ENCODE assay signal across 32 cellular contexts in the genomic region with DNA sequence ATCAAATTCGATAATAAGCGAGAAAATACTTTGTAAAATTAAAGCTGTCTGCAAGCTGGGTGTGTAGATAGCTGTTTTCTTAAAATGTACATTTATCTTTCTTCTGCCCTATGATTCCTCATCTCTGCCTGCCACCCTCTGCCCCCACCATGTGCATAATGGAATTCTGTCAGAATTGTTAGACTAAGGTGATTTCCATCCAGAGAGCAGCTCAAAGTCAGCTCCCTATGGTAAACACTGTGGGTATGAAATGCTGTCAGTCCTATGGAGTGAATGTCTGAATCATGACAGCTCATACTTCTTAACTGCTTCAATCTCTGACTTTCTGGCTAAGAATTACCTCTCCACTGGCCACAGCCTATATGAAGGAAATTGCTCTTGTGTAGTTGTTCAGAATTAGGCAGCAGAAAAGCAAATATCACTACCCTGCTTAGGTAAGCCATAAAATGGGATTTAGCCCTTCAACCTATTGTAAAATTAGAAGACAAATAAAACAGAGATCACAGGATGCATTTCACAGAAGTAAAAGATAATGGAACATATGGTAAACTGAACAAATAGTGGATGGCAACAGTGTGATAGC.
"Had no signal": no experiment of that assay in that cellular context is flagged by ENCODE, and none has a peak within 500 bp of the region (broad histone marks: within the 10 kb centered on the region; RNA-seq: fewer than 3 reads in every experiment).

No MANE protein-coding gene starts in this region.

- H3K4me3 ChIP-seq: Peyer's patch, SJSA1 had no signal

- H3K4me3 Mint-ChIP-seq: activated B cell treated with CpG ODN at 0.5 μM for 24 hours; activated CD4-positive, alpha-beta memory T cell treated with anti-CD3 and anti-CD28 coated beads, Interleukin-2, amount 10 ng/mL, durations not matched to agents 7 days and 5 days; activated CD8-positive, alpha-beta memory T cell treated with anti-CD3 and anti-CD28 coated beads, Interleukin-2, amount 10 ng/mL, durations not matched to agents 7 days and 5 days; activated naive CD8-positive, alpha-beta T cell treated with anti-CD3 and anti-CD28 coated beads for 36 hours; activated T-cell treated with anti-CD3 and anti-CD28 coated beads, Interleukin-2, amount 50 U/mL, for 72 hours; activated T-helper 17 cell treated with anti-CD3 and anti-CD28 coated beads, Interleukin-2, amount 50 U/mL, for 72 hours; T-helper 1 cell treated with Interleukin-12 subunit alpha and Interleukin-12 subunit beta and Interleukin-4 antibody, amounts not matched to agents 30 μg/mL and 1 μg/mL, for 36 hours; T-helper 2 cell treated with Interferon-gamma antibody and Interleukin-4, amounts not matched to agents 5 μg/mL and 100 μg/mL, for 36 hours had no signal

- H3K9me3 ChIP-seq: SJSA1, SK-N-SH had no signal

- FAIRE-seq: TTC549 had no signal

- H3K27me3 ChIP-seq: brain microvascular endothelial cell, Peyer's patch, SJSA1 had no signal

- H3K27ac ChIP-seq: brain microvascular endothelial cell, Peyer's patch, SJSA1 had no signal

- ATAC-seq: activated CD8-positive, alpha-beta memory T cell treated with anti-CD3 and anti-CD28 coated beads, Interleukin-2, amount 10 ng/mL, durations not matched to agents 7 days and 5 days; activated T-cell treated with anti-CD3 and anti-CD28 coated beads, Interleukin-2, amount 50 U/mL, for 72 hours; activated T-helper 17 cell treated with anti-CD3 and anti-CD28 coated beads, Interleukin-2, amount 50 U/mL, for 72 hours had no signal

- H3K36me3 ChIP-seq: brain microvascular endothelial cell, Peyer's patch, SJSA1 had no signal

- H3K4me1 ChIP-seq: Peyer's patch, SJSA1 had no signal

- H3K4me1 Mint-ChIP-seq: activated B cell treated with CpG ODN at 0.5 μM for 24 hours; activated CD4-positive, alpha-beta memory T cell treated with anti-CD3 and anti-CD28 coated beads, Interleukin-2, amount 10 ng/mL, durations not matched to agents 7 days and 5 days; activated CD8-positive, alpha-beta memory T cell treated with anti-CD3 and anti-CD28 coated beads, Interleukin-2, amount 10 ng/mL, durations not matched to agents 7 days and 5 days; activated naive CD8-positive, alpha-beta T cell treated with anti-CD3 and anti-CD28 coated beads for 36 hours; activated T-helper 17 cell treated with anti-CD3 and anti-CD28 coated beads, Interleukin-2, amount 50 U/mL, for 72 hours had no signal

- H3K27me3 Mint-ChIP-seq: activated CD4-positive, alpha-beta memory T cell treated with anti-CD3 and anti-CD28 coated beads, Interleukin-2, amount 10 ng/mL, durations not matched to agents 7 days and 5 days had no signal

- H3K9me3 Mint-ChIP-seq: activated naive CD8-positive, alpha-beta T cell treated with anti-CD3 and anti-CD28 coated beads for 36 hours; activated T-helper 17 cell treated with anti-CD3 and anti-CD28 coated beads, Interleukin-2, amount 50 U/mL, for 72 hours had no signal

- H3K27ac Mint-ChIP-seq: activated B cell treated with CpG ODN at 0.5 μM for 24 hours; activated CD4-positive, alpha-beta memory T cell treated with anti-CD3 and anti-CD28 coated beads, Interleukin-2, amount 10 ng/mL, durations not matched to agents 7 days and 5 days; activated CD8-positive, alpha-beta memory T cell treated with anti-CD3 and anti-CD28 coated beads, Interleukin-2, amount 10 ng/mL, durations not matched to agents 7 days and 5 days; activated naive CD8-positive, alpha-beta T cell treated with anti-CD3 and anti-CD28 coated beads for 36 hours; activated T-cell treated with anti-CD3 and anti-CD28 coated beads, Interleukin-2, amount 50 U/mL, for 72 hours; activated T-helper 17 cell treated with anti-CD3 and anti-CD28 coated beads, Interleukin-2, amount 50 U/mL, for 72 hours; T-helper 1 cell treated with Interleukin-12 subunit alpha and Interleukin-12 subunit beta and Interleukin-4 antibody, amounts not matched to agents 30 μg/mL and 1 μg/mL, for 36 hours; T-helper 2 cell treated with Interferon-gamma antibody and Interleukin-4, amounts not matched to agents 5 μg/mL and 100 μg/mL, for 36 hours had no signal

- H3K36me3 Mint-ChIP-seq: activated CD8-positive, alpha-beta memory T cell treated with anti-CD3 and anti-CD28 coated beads, Interleukin-2, amount 10 ng/mL, durations not matched to agents 7 days and 5 days; activated naive CD8-positive, alpha-beta T cell treated with anti-CD3 and anti-CD28 coated beads for 36 hours had no signal

- DNase-seq: activated B cell treated with CpG ODN at 0.5 μM for 24 hours; activated CD4-positive, alpha-beta memory T cell treated with anti-CD3 and anti-CD28 coated beads, Interleukin-2, amount 10 ng/mL, durations not matched to agents 7 days and 5 days; activated CD4-positive, alpha-beta T cell treated with anti-CD3 and anti-CD28 coated beads for 4 hours; activated CD4-positive, alpha-beta T cell treated with anti-CD3 and anti-CD28 coated beads, Interleukin-2, amount 50 U/mL, for 1 hour; activated CD4-positive, CD25-positive, alpha-beta regulatory T cell treated with anti-CD3 and anti-CD28 coated beads, Interleukin-2, amount 50 U/mL, for 72 hours; activated CD8-positive, alpha-beta memory T cell treated with anti-CD3 and anti-CD28 coated beads for 24 hours; activated CD8-positive, alpha-beta memory T cell treated with anti-CD3 and anti-CD28 coated beads, Interleukin-2, amount 10 ng/mL, durations not matched to agents 7 days and 5 days; activated effector memory CD4-positive, alpha-beta T cell treated with anti-CD3 and anti-CD28 coated beads, Interleukin-2, amount 50 U/mL, for 16 hours; activated naive CD4-positive, alpha-beta T cell; activated naive CD4-positive, alpha-beta T cell treated with anti-CD3 and anti-CD28 coated beads, Interleukin-2, amount 50 U/mL, for 16 hours; activated naive CD8-positive, alpha-beta T cell treated with anti-CD3 and anti-CD28 coated beads for 36 hours; activated T-cell treated with anti-CD3 and anti-CD28 coated beads, Interleukin-2, amount 50 U/mL, for 1 hour; activated T-cell treated with anti-CD3 and anti-CD28 coated beads, Interleukin-2, amount 50 U/mL, for 72 hours; amniotic stem cell; aorta; brain microvascular endothelial cell; central memory CD4-positive, alpha-beta T cell; NCI-H1105 treated with DMSO at 0.1 percent for 48 hours; NCI-H1436; NCI-H1694; NCI-H1930; NCI-H345; NCI-H524 treated with DMSO at 0.1 percent for 48 hours; Peyer's patch; RPMI8226; SHP77 treated with DMSO at 0.1 percent for 48 hours; SK-N-SH had no signal
